In the genomic region with DNA sequence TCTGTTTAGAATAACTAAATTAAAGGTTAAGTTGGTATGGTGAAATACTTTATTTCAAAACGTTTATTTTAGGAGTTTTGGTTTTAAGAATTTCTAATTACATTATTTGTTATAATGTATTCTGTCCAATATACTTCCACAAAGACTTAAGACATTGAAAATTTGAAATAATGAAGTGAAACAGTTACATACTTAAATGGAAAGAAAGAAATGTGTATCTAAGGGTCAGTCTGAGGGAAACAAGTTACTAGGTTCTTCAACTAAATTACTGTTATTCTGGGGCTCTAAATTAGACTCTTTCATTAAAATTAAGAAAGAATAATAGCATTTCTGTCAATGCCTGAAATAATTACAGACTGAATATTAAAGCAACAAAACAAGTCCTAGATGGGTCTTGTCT, we compare ENCODE assay signal across 26 cellular contexts. TPM values are rescaled to one million over a fixed set of nuclear protein-coding genes. Genes with fewer than 3 reads are reported as not detected.
DNase-seq lines count a peak whose midpoint lies in the region; ATAC-seq, FAIRE-seq and TF ChIP-seq lines count a peak whose summit lies in the region.
"Had no signal": no experiment of that assay in that cellular context is flagged by ENCODE, and none has a peak within 500 bp of the region (broad histone marks: within the 10 kb centered on the region; RNA-seq: fewer than 3 reads in every experiment).

No MANE protein-coding gene starts in this region.

- no peaks in the 10 kb centered on the region for H3K4me1 ChIP-seq in kidney (ENCODE audit: control insufficient read depth in 1 of 2, insufficient read depth in 1 of 2, low read depth in 1 of 2, low read length in 2 of 2)
- no peaks in the 10 kb centered on the region for H3K4me1 ChIP-seq in CD8-positive, alpha-beta memory T cell (ENCODE audit: insufficient read depth, low read length)
- H3K4me1 ChIP-seq: BE2C had no signal

- no peak overlapping the region for H3K4me3 Mint-ChIP-seq in osteocyte (ENCODE audit: unreplicated experiment)
- no peak overlapping the region for H3K4me3 Mint-ChIP-seq in CD8-positive, alpha-beta memory T cell
- H3K4me3 Mint-ChIP-seq: CD14-positive monocyte had no signal

- peaks cover 75% of the 10 kb centered on the region for H3K4me1 Mint-ChIP-seq in osteocyte (ENCODE audit: unreplicated experiment)
- peaks cover 0 to 3% (median 1%) of the 10 kb centered on the region in 3 donors for H3K4me1 Mint-ChIP-seq in CD8-positive, alpha-beta memory T cell
- H3K4me1 Mint-ChIP-seq: CD14-positive monocyte had no signal

- no peaks in the 10 kb centered on the region for H3K9me3 Mint-ChIP-seq in osteocyte (ENCODE audit: unreplicated experiment)
- H3K9me3 Mint-ChIP-seq in CD8-positive, alpha-beta memory T cell, result no peaks in the 10 kb centered on the region

- no peak overlapping the region for H3K4me3 ChIP-seq in kidney (ENCODE audit: low read length in 2 of 2)
- no peak overlapping the region for H3K4me3 ChIP-seq in CD8-positive, alpha-beta memory T cell (ENCODE audit: low read length)
- H3K4me3 ChIP-seq: K562 had no signal

- POLR2A ChIA-PET in CD8-positive, alpha-beta memory T cell (lab: Charles Lee), result no interaction called here

- no peak overlapping the region for H3K27ac ChIP-seq in kidney (ENCODE audit: low read depth in 2 of 2, low read length in 2 of 2)
- H3K27ac ChIP-seq in CD8-positive, alpha-beta memory T cell (ENCODE audit: low read depth, low read length), result no peak overlapping the region
- H3K27ac ChIP-seq: 22Rv1, RWPE1 had no signal

- ATAC-seq in HG03108 (IDR thresholded peaks at IDR 0.05; ENCODE audit: unreplicated experiment), result no peak
- ATAC-seq: K562 had no signal

- FAIRE-seq in A204.1 (lab: Jason Lieb, UNC) (peak; percentile 88), TTC549 (lab: Jason Lieb, UNC) (peak; percentile 85), kidney (lab: Jason Lieb, UNC) (peak; percentile 87)
- FAIRE-seq: K562 had no signal

- DNase-seq in kidney (no peak), osteocyte (ENCODE audit: extremely low spot score, unreplicated experiment) (no peak), cerebellar cortex (ENCODE audit: low spot score) (no peak)
- no peak for DNase-seq in CD8-positive, alpha-beta memory T cell
- DNase-seq: ACHN, BE2C, DMS153, DND-41, Kasumi-1, MV-4-11, NCI-H1105, NCI-H1436 treated with DMSO at 0.1 percent for 48 hours, NCI-H187 treated with DMSO at 0.1 percent for 48 hours, NCI-H2171 treated with DMSO at 0.1 percent for 48 hours, NCI-H524 treated with DMSO at 0.1 percent for 48 hours, NCI-H774, SHP77 had no signal

- no peak overlapping the region for H3K9ac ChIP-seq in kidney (ENCODE audit: low read length in 2 of 2)

- intact Hi-C loops in kidney (cut with DNase I), result no loop called here

- no peaks in the 10 kb centered on the region for H3K27me3 ChIP-seq in CD8-positive, alpha-beta memory T cell (ENCODE audit: insufficient read depth, low read length, poor library complexity, severe bottlenecking)
- H3K27me3 ChIP-seq: BE2C had no signal

- no peaks in the 10 kb centered on the region for H3K27me3 Mint-ChIP-seq in osteocyte (ENCODE audit: unreplicated experiment)
- no peaks in the 10 kb centered on the region for H3K27me3 Mint-ChIP-seq in CD8-positive, alpha-beta memory T cell

- no peaks in the 10 kb centered on the region for H3K36me3 ChIP-seq in kidney (ENCODE audit: control insufficient read depth in 1 of 2, insufficient read depth in 2 of 2, low read length in 2 of 2)
- H3K36me3 ChIP-seq in CD8-positive, alpha-beta memory T cell (ENCODE audit: insufficient read depth, low read length), result no peaks in the 10 kb centered on the region

- peak overlapping the region; percentile 50 for H3K27ac Mint-ChIP-seq in osteocyte (ENCODE audit: unreplicated experiment)
- H3K27ac Mint-ChIP-seq in CD8-positive, alpha-beta memory T cell, result no peak overlapping the region

- H3K9me3 ChIP-seq in kidney (ENCODE audit: control insufficient read depth in 1 of 2, low read length in 2 of 2), result no peaks in the 10 kb centered on the region
- no peaks in the 10 kb centered on the region for H3K9me3 ChIP-seq in CD8-positive, alpha-beta memory T cell (ENCODE audit: low read length)
- H3K9me3 ChIP-seq: BE2C had no signal

- peaks cover 25% of the 10 kb centered on the region for H3K36me3 Mint-ChIP-seq in osteocyte (ENCODE audit: unreplicated experiment)
- peaks cover 0 to 26% (median 11%) of the 10 kb centered on the region in 3 donors for H3K36me3 Mint-ChIP-seq in CD8-positive, alpha-beta memory T cell

- CTCF ChIA-PET in CD8-positive, alpha-beta memory T cell (lab: Charles Lee), result no interaction called here

- TF ChIP-seq CTCF in kidney (IDR thresholded peaks at IDR 0.05; ENCODE audit: borderline replicate concordance, extremely low read depth, insufficient read depth) (no peak), osteocyte (IDR thresholded peaks at IDR 0.05) (no peak)

RNA-seq across cellular contexts. Expression of gene HTR2B, which starts 7.7 kb away (rescaled TPM):
- total RNA-seq in kidney (3.0 TPM), osteocyte (3.1 and 3.9 TPM in 2 replicates)
- 2.0 TPM for polyA plus RNA-seq in kidney (ENCODE audit: insufficient read depth, low read depth, low replicate concordance)
- not detected for total RNA-seq in CD8-positive, alpha-beta memory T cell
- polyA plus RNA-seq in CD8-positive, alpha-beta memory T cell, result not detected
- total RNA-seq: HT1080, K562, M059J had no signal
- polyA plus RNA-seq: CD14-positive monocyte, K562 had no signal
